8 cellular contexts compared by ENCODE assay signal in genomic region chr10:103584216-103585010, GRCh38.
DNase-seq lines count a peak whose midpoint lies in the region; ATAC-seq and TF ChIP-seq lines count a peak whose summit lies in the region.

No MANE protein-coding gene starts in this region.

- H3K27ac Mint-ChIP-seq in central memory CD8-positive, alpha-beta T cell (ENCODE audit: low read depth): peak overlapping the region; percentile 83
- H3K27ac Mint-ChIP-seq in natural killer cell treated with Interleukin-12 subunit alpha and Interleukin-12 subunit beta and Interleukin-15 and Interleukin-18, amount 100 ng/mL, for 72 hours: peak overlapping the region in 1 of 2 donors; percentile 77

- in situ Hi-C loops in G401 (cut with HindIII; ENCODE audit: low sequenced_read_pairs): no loop called here

- H3K36me3 Mint-ChIP-seq in central memory CD8-positive, alpha-beta T cell (ENCODE audit: insufficient read depth): peaks cover 6% of the 10 kb centered on the region
- H3K36me3 Mint-ChIP-seq in natural killer cell treated with Interleukin-12 subunit alpha and Interleukin-12 subunit beta and Interleukin-15 and Interleukin-18, amount 100 ng/mL, for 72 hours: no peaks in the 10 kb centered on the region

- peak overlapping the region; percentile 70 for H3K27ac ChIP-seq in thymus (ENCODE audit: low read depth)
- no peak overlapping the region for H3K27ac ChIP-seq in body of pancreas

- no peaks in the 10 kb centered on the region for H3K9me3 Mint-ChIP-seq in central memory CD8-positive, alpha-beta T cell
- H3K9me3 Mint-ChIP-seq in natural killer cell treated with Interleukin-12 subunit alpha and Interleukin-12 subunit beta and Interleukin-15 and Interleukin-18, amount 100 ng/mL, for 72 hours: no peaks in the 10 kb centered on the region

- intact Hi-C loops in body of pancreas (cut with DNase I): no loop called here

- DNase-seq in G401 (ENCODE audit: low spot score): peak; percentile 46
- DNase-seq in T-helper 9 cell: peak; percentile 57
- DNase-seq in central memory CD8-positive, alpha-beta T cell (ENCODE audit: low spot score in 2 of 2): peak in 1 of 2 donors; percentile 38
- no peak for DNase-seq in natural killer cell treated with Interleukin-12 subunit alpha and Interleukin-12 subunit beta and Interleukin-15 and Interleukin-18, amount 100 ng/mL, for 72 hours (ENCODE audit: low spot score)
- DNase-seq in omental fat pad (ENCODE audit: low spot score): no peak
- DNase-seq in body of pancreas: no peak

- H3K27me3 Mint-ChIP-seq in central memory CD8-positive, alpha-beta T cell: no peaks in the 10 kb centered on the region
- H3K27me3 Mint-ChIP-seq in natural killer cell treated with Interleukin-12 subunit alpha and Interleukin-12 subunit beta and Interleukin-15 and Interleukin-18, amount 100 ng/mL, for 72 hours: peaks cover 6 to 8% of the 10 kb centered on the region in 2 donors

- H3K27me3 ChIP-seq in thymus (ENCODE audit: control insufficient read depth, insufficient read depth): no peaks in the 10 kb centered on the region
- no peaks in the 10 kb centered on the region for H3K27me3 ChIP-seq in body of pancreas

- ATAC-seq in central memory CD8-positive, alpha-beta T cell (replicated peaks; ENCODE audit: extremely low read depth, poor library complexity, severe bottlenecking): peak; percentile 70
- peak; percentile 65 to 82 for ATAC-seq in natural killer cell treated with Interleukin-12 subunit alpha and Interleukin-12 subunit beta and Interleukin-15 and Interleukin-18, amount 100 ng/mL, for 72 hours
- no peak for ATAC-seq in omental fat pad (ENCODE audit: low FRiP score)
- no peak for ATAC-seq in HG02852 (IDR thresholded peaks at IDR 0.05; ENCODE audit: unreplicated experiment)
- ATAC-seq in body of pancreas: no peak

- peak overlapping the region; percentile 88 for H3K4me3 Mint-ChIP-seq in central memory CD8-positive, alpha-beta T cell
- H3K4me3 Mint-ChIP-seq in natural killer cell treated with Interleukin-12 subunit alpha and Interleukin-12 subunit beta and Interleukin-15 and Interleukin-18, amount 100 ng/mL, for 72 hours: peak overlapping the region; percentile 74

- no peak for TF ChIP-seq POLR2A in body of pancreas (IDR thresholded peaks at IDR 0.05)

- H3K9me3 ChIP-seq in thymus (ENCODE audit: control insufficient read depth) (peaks cover 2% of the 10 kb centered on the region), body of pancreas (no peaks in the 10 kb centered on the region)

- H3K36me3 ChIP-seq in thymus (ENCODE audit: control insufficient read depth, insufficient read depth): no peaks in the 10 kb centered on the region
- H3K36me3 ChIP-seq in body of pancreas (replicated peaks in 1 of 2; ENCODE audit: insufficient read depth in 1 of 2, low read depth in 2 of 2): no peaks in the 10 kb centered on the region

- WGBS in thymus: 4% methylated on average over 111 of the region's 111 CpGs
- 45 to 74% methylated on average over 47 to 102 of the region's 111 CpGs for WGBS in body of pancreas, 2 donors

- H3K4me3 ChIP-seq in thymus (ENCODE audit: low read length) (peak overlapping the region; percentile 53), body of pancreas (no peak overlapping the region)

- H3K4me1 ChIP-seq in thymus (ENCODE audit: control insufficient read depth, insufficient read depth, low read length) (peaks cover 6% of the 10 kb centered on the region), body of pancreas (peaks cover 2% of the 10 kb centered on the region)

- H3K4me1 Mint-ChIP-seq in central memory CD8-positive, alpha-beta T cell: peaks cover 5% of the 10 kb centered on the region
- H3K4me1 Mint-ChIP-seq in natural killer cell treated with Interleukin-12 subunit alpha and Interleukin-12 subunit beta and Interleukin-15 and Interleukin-18, amount 100 ng/mL, for 72 hours (ENCODE audit: low read depth in 2 of 2): peaks cover 5 to 9% of the 10 kb centered on the region in 2 donors

- TF ChIP-seq CTCF in omental fat pad (IDR thresholded peaks at IDR 0.05) (no peak), body of pancreas (IDR thresholded peaks at IDR 0.05) (no peak)

Comparison
In these comparisons a context has a peak if more than half of its experiments do, and no peak if none do; other contexts are left out.
1. DNase-seq: peak in G401 (single experiment) and T-helper 9 cell (single experiment); none in natural killer cell treated with Interleukin-12 subunit alpha and Interleukin-12 subunit beta and Interleukin-15 and Interleukin-18, amount 100 ng/mL, for 72 hours (single experiment), omental fat pad (single experiment) and body of pancreas (0 of 4).
2. ATAC-seq: peak in central memory CD8-positive, alpha-beta T cell (single experiment) and natural killer cell treated with Interleukin-12 subunit alpha and Interleukin-12 subunit beta and Interleukin-15 and Interleukin-18, amount 100 ng/mL, for 72 hours (2 of 2); none in omental fat pad (single experiment), HG02852 (single experiment) and body of pancreas (single experiment).